ENCODE assay signal across 16 cellular contexts in the genomic region with DNA sequence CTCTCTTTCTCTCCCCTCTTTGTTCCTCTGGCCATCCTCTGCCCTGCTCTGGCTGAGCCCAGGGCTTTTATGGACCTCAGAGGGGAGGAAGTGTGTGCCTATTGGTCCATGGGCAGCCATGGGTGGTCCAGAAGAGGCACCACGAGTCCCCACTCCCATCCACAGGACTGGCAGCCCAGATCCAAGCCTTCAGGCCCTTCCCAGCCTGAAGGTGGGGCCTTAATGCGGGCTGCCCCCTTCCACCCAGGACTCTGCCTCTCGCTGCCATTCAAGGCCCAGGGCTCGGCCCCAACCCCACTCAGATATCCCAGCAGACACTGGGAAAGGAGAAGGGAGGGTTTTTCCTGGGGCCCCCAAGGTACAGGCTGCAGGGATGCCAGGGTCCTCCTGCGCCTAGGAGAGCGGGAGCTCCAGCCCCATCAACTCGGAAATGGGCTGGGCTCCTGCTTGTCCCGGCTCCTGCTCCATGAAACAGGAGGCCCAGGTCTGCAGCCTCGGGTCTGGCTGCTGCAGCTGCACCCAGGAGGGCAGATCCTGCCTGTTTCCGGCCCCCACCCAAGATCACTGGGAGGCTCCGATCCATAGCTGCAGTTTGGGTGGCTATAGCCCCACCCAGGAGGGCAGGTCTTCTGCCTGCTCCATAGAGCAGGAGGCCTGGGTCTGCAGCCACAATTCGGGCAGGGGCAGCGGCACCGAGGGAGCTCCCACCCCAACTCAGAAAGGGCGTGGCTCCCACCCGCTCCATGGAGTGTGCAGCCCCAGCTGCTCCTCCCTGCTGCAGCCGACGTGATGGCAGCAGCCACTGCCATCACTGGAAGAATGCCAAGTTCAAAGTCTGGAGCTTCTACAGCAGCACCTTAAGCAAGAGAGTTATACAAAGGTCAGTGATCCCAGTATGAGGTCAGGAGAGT.
DNase-seq lines count a peak whose midpoint lies in the region; FAIRE-seq and TF ChIP-seq lines count a peak whose summit lies in the region.
"Had no signal": no experiment of that assay in that cellular context is flagged by ENCODE, and none has a peak within 500 bp of the region (broad histone marks: within the 10 kb centered on the region; RNA-seq: fewer than 3 reads in every experiment).

No MANE protein-coding gene starts in this region.

- no peaks in the 10 kb centered on the region for H3K23me2 ChIP-seq in H1 (ENCODE audit: low read depth, low read length)

- intact Hi-C loops in transverse colon (cut with DNase I; ENCODE audit: low total_unique reads) = no loop called here

- TF ChIP-seq EP300 in H1 (IDR thresholded peaks at IDR 0.05; ENCODE audit: borderline replicate concordance in 1 of 2, low read depth in 2 of 2, low read length in 2 of 2) = no peak
- TF ChIP-seq EP300 in transverse colon (IDR thresholded peaks at IDR 0.05; ENCODE audit: low read depth) = no peak

- CTCF ChIA-PET in H1 (lab: Charles Lee; ENCODE audit: partially characterized antibody) = interaction anchor here (0.6 to 4.2 kb wide), 10 partner anchors 10 to 312 kb away, joined by 3 to 35 read pairs (median 4); no protein-coding TSS in a partner anchor

- no peak overlapping the region for H4K8ac ChIP-seq in H1 (ENCODE audit: extremely low read depth, insufficient read depth, low read length)

- H3K9me3 ChIP-seq in H1 (ENCODE audit: insufficient read depth in 2 of 2, low read depth in 1 of 2, low read length in 1 of 2) (no peaks in the 10 kb centered on the region), transverse colon (no peaks in the 10 kb centered on the region)
- H3K9me3 ChIP-seq: sigmoid colon, vagina had no signal

- H4K5ac ChIP-seq in H1 (ENCODE audit: insufficient read length, low read depth, low read length) = no peak overlapping the region

- in situ Hi-C loops in transverse colon (cut with MboI; ENCODE audit: low pct_ligation_motif_present in 1 of 4, low pct_unique_long_range_greater_than_20kb in 1 of 4, low sequenced_read_pairs in 3 of 4) = loop anchor here in 2 of 4 donors (10.0 to 25.0 kb wide), 2 partner anchors 158 to 596 kb away; no protein-coding TSS in a partner anchor

- H3K4me2 ChIP-seq in H1 (ENCODE audit: insufficient read depth in 1 of 2, low read depth in 2 of 2, low read length in 2 of 2) = no peak overlapping the region

- H2BK12ac ChIP-seq in H1 (ENCODE audit: low read depth, low read length) = no peak overlapping the region; the same call in 1 of the 2 replicates

- FAIRE-seq in H1 (lab: Jason Lieb, UNC) = no peak

- H3K56ac ChIP-seq in H1 (replicated peaks; ENCODE audit: insufficient read length, low read depth, low read length) = no peak overlapping the region

- no peak overlapping the region for H3K23ac ChIP-seq in H1 (ENCODE audit: insufficient read length)

- no peak overlapping the region for H3K18ac ChIP-seq in H1 (ENCODE audit: extremely low read depth, low read length)

- H3K4me3 ChIP-seq in H1 (ENCODE audit: extremely low read depth in 1 of 4, insufficient read depth in 2 of 4, low read depth in 3 of 4, low read length in 4 of 4) = no peak overlapping the region
- peak overlapping the region in 1 of 4 donors; percentile 7 for H3K4me3 ChIP-seq in transverse colon
- H3K4me3 ChIP-seq: dorsolateral prefrontal cortex, lung, sigmoid colon, vagina had no signal

- H2BK20ac ChIP-seq in H1 (ENCODE audit: low read length) = no peak overlapping the region

- DNase-seq in NCI-H510A treated with DMSO at 0.1 percent for 48 hours (lab: John Stamatoyannopoulos, UW) (peak; percentile 18), NCI-H510A (lab: John Stamatoyannopoulos, UW) (no peak), NCI-H524 (lab: John Stamatoyannopoulos, UW) (peak; percentile 44 to 77), H1 (ENCODE audit: low read depth in 1 of 2, low spot score in 2 of 2) (no peak), transverse colon (peak; percentile 68), cortex of kidney (lab: John Stamatoyannopoulos, UW) (no peak), endothelial cell (ENCODE audit: low spot score) (no peak), 8988T (no peak)
- DNase-seq: activated naive CD4-positive, alpha-beta T cell; dorsolateral prefrontal cortex; sigmoid colon; stimulated activated CD4-positive, alpha-beta T cell treated with anti-CD3 and anti-CD28 coated beads, Interleukin-4, amount 100 ng/mL, for 4 hours; SW 1271 had no signal

- TF ChIP-seq CTCF in H1 (IDR thresholded peaks at IDR 0.05; ENCODE audit: control extremely low read depth in 1 of 3, insufficient read depth in 1 of 3, low read depth in 1 of 3, low read length in 3 of 3) (no peak), transverse colon (IDR thresholded peaks at IDR 0.05) (no peak), endothelial cell (IDR thresholded peaks at IDR 0.05; ENCODE audit: unreplicated experiment) (no peak)

- H3K79me1 ChIP-seq in H1 (ENCODE audit: low read depth, low read length) = no peaks in the 10 kb centered on the region

- no peaks in the 10 kb centered on the region for H3K4me1 Mint-ChIP-seq in endothelial cell (ENCODE audit: unreplicated experiment)
- H3K4me1 Mint-ChIP-seq: stimulated activated memory B cell treated with anti-CD40 and anti-IgM and Interleukin-4, amounts not matched to agents 10 μg/mL and 1 μg/mL and 100 μg/mL, for 72 hours had no signal

- no peaks in the 10 kb centered on the region; a peak in 1 of 7 replicates for H3K4me1 ChIP-seq in H1 (replicated peaks in 1 of 4; ENCODE audit: control insufficient read depth in 3 of 4, insufficient read depth in 4 of 4, low read length in 3 of 4)
- H3K4me1 ChIP-seq in transverse colon = peaks cover 0 to 24% (median 7%) of the 10 kb centered on the region in 4 donors
- H3K4me1 ChIP-seq: sigmoid colon, vagina had no signal

- no peak overlapping the region for H3K27ac Mint-ChIP-seq in endothelial cell (ENCODE audit: unreplicated experiment)
- H3K27ac Mint-ChIP-seq: stimulated activated memory B cell treated with anti-CD40 and anti-IgM and Interleukin-4, amounts not matched to agents 10 μg/mL and 1 μg/mL and 100 μg/mL, for 72 hours had no signal

- POLR2A ChIA-PET in H1 (lab: Charles Lee; ENCODE audit: partially characterized antibody) = interaction anchor here (1.1 to 1.2 kb wide), 2 partner anchors 117 to 197 kb away, joined by 4 to 5 read pairs; partner anchors contain the start of gene RBBP8

- H3K14ac ChIP-seq in H1 (ENCODE audit: insufficient read length) = no peak overlapping the region

- no peaks in the 10 kb centered on the region for H4K20me1 ChIP-seq in H1 (replicated peaks in 1 of 2; ENCODE audit: control insufficient read depth in 1 of 2, insufficient read depth in 2 of 2, low read length in 2 of 2)

- no peak overlapping the region for H2BK120ac ChIP-seq in H1 (replicated peaks; ENCODE audit: low read depth, low read length)

- no peaks in the 10 kb centered on the region for H3K9me3 Mint-ChIP-seq in endothelial cell (ENCODE audit: unreplicated experiment)
- H3K9me3 Mint-ChIP-seq: stimulated activated memory B cell treated with anti-CD40 and anti-IgM and Interleukin-4, amounts not matched to agents 10 μg/mL and 1 μg/mL and 100 μg/mL, for 72 hours had no signal

- H3K9ac ChIP-seq in H1 (replicated peaks in 1 of 4; ENCODE audit: extremely low read depth in 1 of 4, low read depth in 3 of 4, low read length in 3 of 4) = no peak overlapping the region

- H3K27ac ChIP-seq in H1 (ENCODE audit: low read depth, low read length) = no peak overlapping the region
- H3K27ac ChIP-seq in transverse colon = peak overlapping the region in 3 of 4 donors; percentile 8 to 59 (median 48)
- H3K27ac ChIP-seq: dorsolateral prefrontal cortex, sigmoid colon, vagina had no signal

- H2AFZ ChIP-seq in H1 (ENCODE audit: low read length) = no peak overlapping the region

- no peaks in the 10 kb centered on the region for H3K36me3 Mint-ChIP-seq in endothelial cell (ENCODE audit: low read depth, unreplicated experiment)
- H3K36me3 Mint-ChIP-seq: stimulated activated memory B cell treated with anti-CD40 and anti-IgM and Interleukin-4, amounts not matched to agents 10 μg/mL and 1 μg/mL and 100 μg/mL, for 72 hours had no signal

- WGBS in H1 (ENCODE audit: extremely low coverage in 1 of 2, insufficient coverage in 1 of 2, insufficient read length in 1 of 2, insufficient replicate concordance in 2 of 2, low coverage in 1 of 2, low lambda C conversion rate in 2 of 2, missing lambda C conversion rate in 1 of 2), 2 experiments = 87% methylated on average over 16 of the region's 18 CpGs; no CpG with 5 or more reads in 1 of the 2 experiments
- WGBS in transverse colon (ENCODE audit: low coverage in 1 of 2), 2 donors = 59 to 100% methylated on average over 2 to 17 of the region's 18 CpGs

- H4K91ac ChIP-seq in H1 (replicated peaks; ENCODE audit: insufficient read length, low read length) = no peak overlapping the region

- no peaks in the 10 kb centered on the region for H3K27me3 ChIP-seq in H1 (replicated peaks in 1 of 4; ENCODE audit: control insufficient read depth in 3 of 4, extremely low read depth in 1 of 4, insufficient read depth in 3 of 4, low read length in 3 of 4)
- H3K27me3 ChIP-seq in transverse colon = no peaks in the 10 kb centered on the region
- H3K27me3 ChIP-seq: sigmoid colon, vagina had no signal

- TF ChIP-seq POLR2A in H1 (IDR thresholded peaks at IDR 0.05; ENCODE audit: control extremely low read depth in 1 of 2, low read depth in 2 of 2, low read length in 2 of 2) = no peak
- no peak for TF ChIP-seq POLR2A in transverse colon (IDR thresholded peaks at IDR 0.05)

- no peaks in the 10 kb centered on the region for H3K79me2 ChIP-seq in H1 (ENCODE audit: control insufficient read depth in 1 of 2, insufficient read depth in 2 of 2, low read length in 2 of 2)

- TF ChIP-seq RAD21 in H1 (IDR thresholded peaks at IDR 0.05 in 1 of 2, conservative IDR thresholded peaks at IDR 0.05 in 1 of 2; ENCODE audit: low read depth in 2 of 2, low read length in 2 of 2) = no peak

- H2BK5ac ChIP-seq in H1 (ENCODE audit: low read depth, low read length) = no peak overlapping the region

- H2BK15ac ChIP-seq in H1 (ENCODE audit: low read length) = 0 out of 2 replicates have a peak overlapping the region, but pooled peaks have one; percentile 46

- no peak overlapping the region for H2AK5ac ChIP-seq in H1 (ENCODE audit: low read depth, low read length)

- H3K4me3 Mint-ChIP-seq in endothelial cell (ENCODE audit: unreplicated experiment) = no peak overlapping the region
- H3K4me3 Mint-ChIP-seq: stimulated activated memory B cell treated with anti-CD40 and anti-IgM and Interleukin-4, amounts not matched to agents 10 μg/mL and 1 μg/mL and 100 μg/mL, for 72 hours had no signal

- no peaks in the 10 kb centered on the region for H3K36me3 ChIP-seq in H1 (ENCODE audit: control insufficient read depth in 2 of 4, insufficient read depth in 4 of 4, low read length in 3 of 4)
- H3K36me3 ChIP-seq in transverse colon = no peaks in the 10 kb centered on the region
- H3K36me3 ChIP-seq: sigmoid colon, vagina had no signal

- no peak overlapping the region for H3K4ac ChIP-seq in H1 (replicated peaks; ENCODE audit: insufficient read length, low read depth, low read length)

- H3K27me3 Mint-ChIP-seq in endothelial cell (ENCODE audit: unreplicated experiment) = no peaks in the 10 kb centered on the region

TF ChIP-seq in H1, 55 proteins besides CTCF, POLR2A, EP300 and RAD21 (continues in another document):
- TF ChIP-seq GTF2F1 (IDR thresholded peaks at IDR 0.05; ENCODE audit: borderline replicate concordance, low read depth, low read length) (no peak), RBBP5 (IDR thresholded peaks at IDR 0.05; ENCODE audit: borderline replicate concordance, low read depth, low read length) (no peak)

Comparison
In these comparisons a context has a peak if more than half of its experiments do, and no peak if none do; other contexts are left out.
1. DNase-seq: peak in NCI-H510A treated with DMSO at 0.1 percent for 48 hours (single experiment), NCI-H524 (2 of 2) and transverse colon (single experiment); none in NCI-H510A (single experiment), H1 (0 of 2), cortex of kidney (single experiment), endothelial cell (single experiment) and 8988T (single experiment).